ENCODE assay signal across 7 cellular contexts in genomic region chr17:2138318-2138717, GRCh38.
DNase-seq lines count a peak whose midpoint lies in the region; ATAC-seq and TF ChIP-seq lines count a peak whose summit lies in the region.

No MANE protein-coding gene starts in this region.

- H3K4me3 ChIP-seq in GM23338 (no peak overlapping the region), SK-N-MC (no peak overlapping the region), ascending aorta (no peak overlapping the region)

- H3K27me3 ChIP-seq in GM23338 (ENCODE audit: insufficient read depth) (no peaks in the 10 kb centered on the region), ascending aorta (no peaks in the 10 kb centered on the region)

- peak overlapping the region; percentile 64 for H3K4me2 ChIP-seq in GM23338

- H3K27me3 Mint-ChIP-seq in GM23338 (ENCODE audit: insufficient read depth, low read depth, poor library complexity), result no peaks in the 10 kb centered on the region

- H3K27ac ChIP-seq in GM23338 (ENCODE audit: low read depth) (peak overlapping the region; percentile 34; the same call in 1 of the 2 replicates), SK-N-MC (0 out of 2 replicates have a peak overlapping the region, but pooled peaks have one; percentile 12), ascending aorta (peak overlapping the region in 1 of 2 donors; percentile 45)

- H3K4me3 Mint-ChIP-seq in GM23338, result no peak overlapping the region; the same call in 2 of the 3 replicates

- no peaks in the 10 kb centered on the region for H3K9me3 Mint-ChIP-seq in GM23338

- no peaks in the 10 kb centered on the region; the same call in 1 of the 2 replicates for H4K20me1 ChIP-seq in GM23338 (replicated peaks; ENCODE audit: insufficient read depth)

- H3K27ac Mint-ChIP-seq in GM23338, result peak overlapping the region; percentile 82

- H3K36me3 ChIP-seq in GM23338 (ENCODE audit: insufficient read depth) (no peaks in the 10 kb centered on the region), SK-N-MC (ENCODE audit: insufficient read depth, low read length) (no peaks in the 10 kb centered on the region), ascending aorta (no peaks in the 10 kb centered on the region)

- H3K36me3 Mint-ChIP-seq in GM23338 (ENCODE audit: low read depth), result no peaks in the 10 kb centered on the region

- TF ChIP-seq CTCF in GM13977 (IDR thresholded peaks at IDR 0.05; ENCODE audit: extremely low read depth, insufficient read depth, missing control alignments) (no peak), GM23338 (conservative IDR thresholded peaks at IDR 0.05; ENCODE audit: low read depth in 2 of 2) (no peak), ascending aorta (IDR thresholded peaks at IDR 0.05) (no peak)

- H3K9me2 ChIP-seq in GM23338 (ENCODE audit: insufficient read depth), result no peaks in the 10 kb centered on the region

- H2AFZ ChIP-seq in GM23338, result no peak overlapping the region

- H3K9me3 ChIP-seq in SK-N-MC (ENCODE audit: low read depth, low read length), result no peaks in the 10 kb centered on the region
- H3K9me3 ChIP-seq in ascending aorta, result no peaks in the 10 kb centered on the region

- peak; percentile 69 for DNase-seq in GM13977 (ENCODE audit: low spot score)
- no peak for DNase-seq in GM23338 (ENCODE audit: low spot score)
- DNase-seq in SK-N-MC (ENCODE audit: low read depth, low spot score), result no peak
- peak; percentile 32 for DNase-seq in left ventricle myocardium superior
- no peak for DNase-seq in NCI-H446 (lab: John Stamatoyannopoulos, UW)
- DNase-seq in ascending aorta (ENCODE audit: low spot score in 2 of 2), result no peak
- DNase-seq in HK-2 (ENCODE audit: unreplicated experiment), result no peak

- H3K4me1 Mint-ChIP-seq in GM23338, result peaks cover 33% of the 10 kb centered on the region

- H3K4me1 ChIP-seq in GM23338 (ENCODE audit: insufficient read depth), result peaks cover 25% of the 10 kb centered on the region
- peaks cover 0 to 6% of the 10 kb centered on the region in 2 donors for H3K4me1 ChIP-seq in ascending aorta

- H3F3A ChIP-seq in GM23338 (replicated peaks; ENCODE audit: low read depth), result no peaks in the 10 kb centered on the region; the same call in 1 of the 2 replicates

- in situ Hi-C loops in GM13977 (cut with MboI; ENCODE audit: low pct_unique_long_range_greater_than_20kb, low sequenced_read_pairs, unreplicated experiment), result no loop called here

- ATAC-seq in GM23338, result peak; percentile 29
- peak; percentile 77 for ATAC-seq in left ventricle myocardium superior

- H3K79me2 ChIP-seq in GM23338 (replicated peaks; ENCODE audit: insufficient read depth), result no peaks in the 10 kb centered on the region

- intact Hi-C loops in left ventricle myocardium superior (cut with micrococcal nuclease) (no loop called here), ascending aorta (cut with DNase I) (no loop called here)

- no peak overlapping the region for H3K9ac ChIP-seq in SK-N-MC (ENCODE audit: insufficient read length)

TF ChIP-seq in GM23338, 12 proteins besides CTCF, POLR2A, EP300 and RAD21 (continues in another document):
- TF ChIP-seq ZNF114 (CRISPR knock-in tag; IDR thresholded peaks at IDR 0.05), result no peak
- TF ChIP-seq ZNF462 (CRISPR knock-in tag; IDR thresholded peaks at IDR 0.05), result no peak
- TF ChIP-seq REST (IDR thresholded peaks at IDR 0.05; ENCODE audit: unreplicated experiment), result no peak
- TF ChIP-seq NANOG (IDR thresholded peaks at IDR 0.05; ENCODE audit: borderline replicate concordance), result no peak
- no peak for TF ChIP-seq JUNB (IDR thresholded peaks at IDR 0.05; ENCODE audit: unreplicated experiment)
- TF ChIP-seq POLR2AphosphoS5 (IDR thresholded peaks at IDR 0.05; ENCODE audit: low read depth), result no peak
- TF ChIP-seq CREB1 (CRISPR knock-in tag; IDR thresholded peaks at IDR 0.05; ENCODE audit: low read depth), result no peak
- TF ChIP-seq EZH2phosphoT487 (IDR thresholded peaks at IDR 0.05; ENCODE audit: unreplicated experiment), result no peak
- no peak for TF ChIP-seq EZH2 (IDR thresholded peaks at IDR 0.05; ENCODE audit: low read depth, unreplicated experiment)
- TF ChIP-seq ZNF331 (CRISPR knock-in tag; IDR thresholded peaks at IDR 0.05; ENCODE audit: low read depth), result no peak

Comparison
In these comparisons a context has a peak if more than half of its experiments do, and no peak if none do; other contexts are left out.
1. DNase-seq: peak in GM13977 (single experiment) and left ventricle myocardium superior (single experiment); none in GM23338 (single experiment), SK-N-MC (single experiment), NCI-H446 (0 of 2), ascending aorta (0 of 2) and HK-2 (single experiment).